ENCODE assay signal across 20 cellular contexts in the genomic region with DNA sequence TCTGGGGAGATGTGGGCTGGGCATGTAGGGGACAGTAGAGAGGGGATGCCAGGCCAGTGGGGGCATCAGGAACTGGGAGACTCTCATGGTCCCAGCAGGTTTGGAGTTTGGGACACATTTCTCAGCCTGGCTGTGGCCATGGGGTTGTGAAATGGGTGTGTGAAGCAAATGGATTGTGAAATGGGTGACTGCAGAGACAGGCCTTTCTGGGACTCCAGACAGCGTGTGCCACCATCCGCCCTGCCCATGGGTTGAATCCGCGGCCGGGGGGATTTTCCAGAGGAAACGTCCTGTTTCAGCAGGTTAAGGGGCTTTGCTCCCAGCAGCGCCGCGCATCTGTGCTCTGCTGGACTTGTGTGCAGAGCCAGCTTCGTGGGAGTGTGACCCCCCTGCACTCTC. TPM values are rescaled to one million over a fixed set of nuclear protein-coding genes. Genes with fewer than 3 reads are reported as not detected.
A peak's percentile ranks its signal among the peaks of the same experiment; 100 is the strongest.
DNase-seq lines count a peak whose midpoint lies in the region; ATAC-seq and TF ChIP-seq lines count a peak whose summit lies in the region.
"Had no signal": no experiment of that assay in that cellular context is flagged by ENCODE, and none has a peak within 500 bp of the region (broad histone marks: within the 10 kb centered on the region; RNA-seq: fewer than 3 reads in every experiment).

No MANE protein-coding gene starts in this region.

- TF ChIP-seq POLR2A in esophagus muscularis mucosa (IDR thresholded peaks at IDR 0.05; ENCODE audit: low read depth): no peak

- H3K4me2 ChIP-seq in smooth muscle cell: no peak overlapping the region
- H3K4me2 ChIP-seq: GM23338 had no signal

- WGBS in esophagus muscularis mucosa: 93% methylated on average over 10 of the region's 10 CpGs
- 89% methylated on average over 10 of the region's 10 CpGs for WGBS in smooth muscle cell (ENCODE audit: low lambda C conversion rate)

- no peak overlapping the region for H3K4me3 Mint-ChIP-seq in stimulated activated memory B cell treated with anti-CD40 and anti-IgM and Interleukin-4, amounts not matched to agents 10 μg/mL and 1 μg/mL and 100 μg/mL, for 72 hours
- H3K4me3 Mint-ChIP-seq: activated naive CD4-positive, alpha-beta T cell treated with anti-CD3 and anti-CD28 coated beads, Interleukin-2, amount 10 ng/mL, durations not matched to agents 7 days and 5 days; GM23338; WTC11 had no signal

- no peak for TF ChIP-seq CTCF in RWPE2 (IDR thresholded peaks at IDR 0.05; ENCODE audit: poor library complexity, severe bottlenecking)
- TF ChIP-seq CTCF in esophagus muscularis mucosa (IDR thresholded peaks at IDR 0.05): no peak
- TF ChIP-seq CTCF in smooth muscle cell (IDR thresholded peaks at IDR 0.05; ENCODE audit: borderline replicate concordance, insufficient read depth, poor library complexity, severe bottlenecking): no peak

- no peaks in the 10 kb centered on the region for H3K9me3 ChIP-seq in RWPE2 (ENCODE audit: severe bottlenecking)
- no peaks in the 10 kb centered on the region for H3K9me3 ChIP-seq in esophagus muscularis mucosa
- no peaks in the 10 kb centered on the region for H3K9me3 ChIP-seq in smooth muscle cell (replicated peaks; ENCODE audit: low read depth)
- H3K9me3 ChIP-seq: colonic mucosa had no signal

- intact Hi-C loops in esophagus muscularis mucosa (cut with DNase I): loop anchor here (5.0 kb wide), 1 partner anchor 34 kb away; no protein-coding TSS in a partner anchor

- TF ChIP-seq EP300 in esophagus muscularis mucosa (IDR thresholded peaks at IDR 0.05): no peak

- H3K79me2 ChIP-seq in smooth muscle cell (ENCODE audit: low read depth): peaks cover 31% of the 10 kb centered on the region

- H3K4me1 Mint-ChIP-seq in stimulated activated memory B cell treated with anti-CD40 and anti-IgM and Interleukin-4, amounts not matched to agents 10 μg/mL and 1 μg/mL and 100 μg/mL, for 72 hours: peaks cover 31% of the 10 kb centered on the region

- peaks cover 3% of the 10 kb centered on the region for H3K36me3 ChIP-seq in RWPE2 (ENCODE audit: low read depth)
- no peaks in the 10 kb centered on the region for H3K36me3 ChIP-seq in esophagus muscularis mucosa
- no peaks in the 10 kb centered on the region for H3K36me3 ChIP-seq in smooth muscle cell (ENCODE audit: low read depth)
- H3K36me3 ChIP-seq: colonic mucosa had no signal

- H3F3A ChIP-seq in smooth muscle cell (ENCODE audit: low read depth): no peaks in the 10 kb centered on the region

- H3K36me3 Mint-ChIP-seq in stimulated activated memory B cell treated with anti-CD40 and anti-IgM and Interleukin-4, amounts not matched to agents 10 μg/mL and 1 μg/mL and 100 μg/mL, for 72 hours: no peaks in the 10 kb centered on the region
- H3K36me3 Mint-ChIP-seq: activated naive CD4-positive, alpha-beta T cell treated with anti-CD3 and anti-CD28 coated beads, Interleukin-2, amount 10 ng/mL, durations not matched to agents 7 days and 5 days had no signal

- peak overlapping the region; percentile 57 for H3K27ac Mint-ChIP-seq in stimulated activated memory B cell treated with anti-CD40 and anti-IgM and Interleukin-4, amounts not matched to agents 10 μg/mL and 1 μg/mL and 100 μg/mL, for 72 hours
- H3K27ac Mint-ChIP-seq: activated naive CD4-positive, alpha-beta T cell treated with anti-CD3 and anti-CD28 coated beads, Interleukin-2, amount 10 ng/mL, durations not matched to agents 7 days and 5 days; GM23338; WTC11 had no signal

- H3K27ac ChIP-seq in RWPE2 (ENCODE audit: poor library complexity, severe bottlenecking) (peak overlapping the region; percentile 100), esophagus muscularis mucosa (replicated peaks in 1 of 4) (peak overlapping the region; percentile 69 to 91 (median 75)), smooth muscle cell (ENCODE audit: low read depth) (no peak overlapping the region)
- H3K27ac ChIP-seq: colonic mucosa had no signal

- no peak overlapping the region for H2AFZ ChIP-seq in smooth muscle cell (ENCODE audit: low read depth)
- H2AFZ ChIP-seq: GM23338 had no signal

- H3K27me3 ChIP-seq in RWPE2 (ENCODE audit: insufficient read depth, poor library complexity, severe bottlenecking): no peaks in the 10 kb centered on the region
- H3K27me3 ChIP-seq in esophagus muscularis mucosa: no peaks in the 10 kb centered on the region
- no peaks in the 10 kb centered on the region for H3K27me3 ChIP-seq in smooth muscle cell (ENCODE audit: low read depth)
- H3K27me3 ChIP-seq: colonic mucosa had no signal

- H3K4me1 ChIP-seq in RWPE2 (ENCODE audit: insufficient read depth, poor library complexity, severe bottlenecking): peaks cover 65% of the 10 kb centered on the region
- H3K4me1 ChIP-seq in esophagus muscularis mucosa: peaks cover 57 to 77% (median 72%) of the 10 kb centered on the region in 4 donors
- H3K4me1 ChIP-seq in smooth muscle cell (ENCODE audit: low read depth): peaks cover 18% of the 10 kb centered on the region

- no peak overlapping the region for H3K9ac ChIP-seq in smooth muscle cell (ENCODE audit: low read depth)

- peaks cover 5% of the 10 kb centered on the region for H4K20me1 ChIP-seq in smooth muscle cell (ENCODE audit: low read depth)

- H3K27me3 Mint-ChIP-seq in stimulated activated memory B cell treated with anti-CD40 and anti-IgM and Interleukin-4, amounts not matched to agents 10 μg/mL and 1 μg/mL and 100 μg/mL, for 72 hours: peaks cover 19% of the 10 kb centered on the region

- H3K9me3 Mint-ChIP-seq in stimulated activated memory B cell treated with anti-CD40 and anti-IgM and Interleukin-4, amounts not matched to agents 10 μg/mL and 1 μg/mL and 100 μg/mL, for 72 hours: no peaks in the 10 kb centered on the region
- H3K9me3 Mint-ChIP-seq: activated naive CD4-positive, alpha-beta T cell treated with anti-CD3 and anti-CD28 coated beads, Interleukin-2, amount 10 ng/mL, durations not matched to agents 7 days and 5 days; GM23338; WTC11 had no signal

- DNase-seq in GM03348 (ENCODE audit: low spot score): peak; percentile 37
- no peak for DNase-seq in RWPE2 (ENCODE audit: low spot score)
- DNase-seq in esophagus muscularis mucosa (ENCODE audit: extremely low spot score): no peak
- no peak for DNase-seq in NCI-H187 treated with DMSO at 0.1 percent for 48 hours (lab: John Stamatoyannopoulos, UW)
- no peak for DNase-seq in smooth muscle cell (lab: John Stamatoyannopoulos, UW; ENCODE audit: unreplicated experiment)
- no peak for DNase-seq in NCI-H2196 treated with DMSO at 0.1 percent for 48 hours (lab: John Stamatoyannopoulos, UW; ENCODE audit: unreplicated experiment)
- DNase-seq: activated CD8-positive, alpha-beta memory T cell treated with anti-CD3 and anti-CD28 coated beads, Interleukin-2, amount 50 U/mL, for 4 hours; activated naive CD4-positive, alpha-beta T cell treated with anti-CD3 and anti-CD28 coated beads, Interleukin-2, amount 10 ng/mL, durations not matched to agents 7 days and 5 days; CD8-positive, alpha-beta memory T cell; colonic mucosa; Karpas-422; NCI-H2081; NCI-H82; stimulated activated CD4-positive, alpha-beta T cell treated with anti-CD3 and anti-CD28 coated beads, Interleukin-4, amount 100 ng/mL, for 24 hours; stimulated activated naive CD4-positive, alpha-beta T cell had no signal

- no peak overlapping the region for H3K4me3 ChIP-seq in RWPE2 (ENCODE audit: severe bottlenecking)
- no peak overlapping the region for H3K4me3 ChIP-seq in esophagus muscularis mucosa
- no peak overlapping the region for H3K4me3 ChIP-seq in smooth muscle cell
- H3K4me3 ChIP-seq: colonic mucosa, GM23338 had no signal

- ATAC-seq in RWPE2 (ENCODE audit: low read depth) (no peak), HG03571 (IDR thresholded peaks at IDR 0.05; ENCODE audit: unreplicated experiment) (no peak)
- no peak for ATAC-seq in stimulated activated memory B cell treated with anti-CD40 and anti-IgM and Interleukin-4, amounts not matched to agents 10 μg/mL and 1 μg/mL and 100 μg/mL, for 72 hours
- ATAC-seq: GM23338, SK-N-SH treated with all-trans-retinoic acid at 6 μM for 48 hours, WTC11 had no signal

RNA-seq across cellular contexts. Expression of gene PMEPA1, which starts 3.7 kb away (rescaled TPM):
- 10 to 100 TPM; 10.4 to 37.8 (median 17.4) TPM for total RNA-seq in esophagus muscularis mucosa
- 26.6 and 37.2 TPM in 2 replicates for total RNA-seq in smooth muscle cell
- 81.9 and 143 TPM in 2 replicates for polyA plus RNA-seq in smooth muscle cell
